In genomic region chrX:66698273-66699204, GRCh38 we compare ENCODE assay signal across 16 cellular contexts. TPM values are rescaled to one million over a fixed set of nuclear protein-coding genes. Genes with fewer than 3 reads are reported as not detected.
DNase-seq lines count a peak whose midpoint lies in the region; ATAC-seq, FAIRE-seq and TF ChIP-seq lines count a peak whose summit lies in the region.
"Had no signal": no experiment of that assay in that cellular context is flagged by ENCODE, and none has a peak within 500 bp of the region (broad histone marks: within the 10 kb centered on the region; RNA-seq: fewer than 3 reads in every experiment).

No MANE protein-coding gene starts in this region.

- no peaks in the 10 kb centered on the region for H3K9me3 Mint-ChIP-seq in activated naive CD4-positive, alpha-beta T cell treated with anti-CD3 and anti-CD28 coated beads, Interleukin-2, amount 50 U/mL, for 72 hours
- H3K9me3 Mint-ChIP-seq in activated naive CD4-positive, alpha-beta T cell treated with anti-CD3 and anti-CD28 coated beads, Interleukin-2, amount 10 ng/mL, durations not matched to agents 7 days and 5 days = no peaks in the 10 kb centered on the region

- no peaks in the 10 kb centered on the region for H3K36me3 Mint-ChIP-seq in activated naive CD4-positive, alpha-beta T cell treated with anti-CD3 and anti-CD28 coated beads, Interleukin-2, amount 50 U/mL, for 72 hours
- no peaks in the 10 kb centered on the region for H3K36me3 Mint-ChIP-seq in activated naive CD4-positive, alpha-beta T cell treated with anti-CD3 and anti-CD28 coated beads, Interleukin-2, amount 10 ng/mL, durations not matched to agents 7 days and 5 days

- no peak for TF ChIP-seq RAD21 in GM12878 (IDR thresholded peaks at IDR 0.05; ENCODE audit: insufficient read depth, low read depth, low read length)

- intact Hi-C loops in GM12878 (cut with micrococcal nuclease; ENCODE audit: unreplicated experiment) = no loop called here

- H3K27me3 ChIP-seq in GM12878 (replicated peaks in 1 of 2; ENCODE audit: control insufficient read depth in 2 of 2, insufficient read depth in 2 of 2, low read length in 1 of 2) = no peaks in the 10 kb centered on the region
- no peaks in the 10 kb centered on the region for H3K27me3 ChIP-seq in SJCRH30

- POLR2A ChIA-PET in GM12878 (lab: Charles Lee) = interaction anchor here (0.6 kb wide), 1 partner anchor 99 kb away, joined by 3 read pairs; no protein-coding TSS in a partner anchor

- no peak overlapping the region for H3K4me2 ChIP-seq in GM12878 (ENCODE audit: control insufficient read depth, insufficient read depth)

- WGBS in GM12878 (ENCODE audit: insufficient coverage, insufficient replicate concordance, low lambda C conversion rate, missing lambda C conversion rate) = 0% methylated on average over 1 of the region's 1 CpG

- H3K4me3 Mint-ChIP-seq in activated naive CD4-positive, alpha-beta T cell treated with anti-CD3 and anti-CD28 coated beads, Interleukin-2, amount 10 ng/mL, durations not matched to agents 7 days and 5 days = no peak overlapping the region
- H3K4me3 Mint-ChIP-seq: B cell; CD4-positive, alpha-beta T cell; H9 had no signal

- in situ Hi-C loops in GM12878 (cut with MboI) = no loop called here

- ATAC-seq in activated naive CD4-positive, alpha-beta T cell treated with anti-CD3 and anti-CD28 coated beads, Interleukin-2, amount 50 U/mL, for 72 hours = peak; percentile 49 to 77
- ATAC-seq in GM21619 (IDR thresholded peaks at IDR 0.05; ENCODE audit: unreplicated experiment) (peak; percentile 48), GM12878 (peak; percentile 44)

- H3K4me3 ChIP-seq in GM12878 (no peak overlapping the region), SJCRH30 (no peak overlapping the region)

- no peak for TF ChIP-seq CTCF in GM12878 (IDR thresholded peaks at IDR 0.05 in 2 of 3, conservative IDR thresholded peaks at IDR 0.05 in 1 of 3; ENCODE audit: control insufficient read depth in 2 of 3, extremely low read depth in 1 of 3, insufficient read depth in 1 of 3, low read depth in 3 of 3, low read length in 3 of 3)

- SMC1A ChIA-PET in GM12878 (lab: Charles Lee; ENCODE audit: uncharacterized antibody, unreplicated experiment) = no interaction called here

- H3K79me2 ChIP-seq in GM12878 (ENCODE audit: control insufficient read depth, insufficient read depth, low read length) = no peaks in the 10 kb centered on the region

- H3K4me1 Mint-ChIP-seq in activated naive CD4-positive, alpha-beta T cell treated with anti-CD3 and anti-CD28 coated beads, Interleukin-2, amount 10 ng/mL, durations not matched to agents 7 days and 5 days = no peaks in the 10 kb centered on the region
- H3K4me1 Mint-ChIP-seq: B cell, H9 had no signal

- H3K27ac ChIP-seq in GM12878 (ENCODE audit: control insufficient read depth, insufficient read depth) (no peak overlapping the region), SJCRH30 (no peak overlapping the region)
- H3K27ac ChIP-seq: HL-60 had no signal

- no peaks in the 10 kb centered on the region for H4K20me1 ChIP-seq in GM12878 (ENCODE audit: control insufficient read depth, insufficient read depth)

- no peak overlapping the region for H3K27ac Mint-ChIP-seq in activated naive CD4-positive, alpha-beta T cell treated with anti-CD3 and anti-CD28 coated beads, Interleukin-2, amount 50 U/mL, for 72 hours
- H3K27ac Mint-ChIP-seq in activated naive CD4-positive, alpha-beta T cell treated with anti-CD3 and anti-CD28 coated beads, Interleukin-2, amount 10 ng/mL, durations not matched to agents 7 days and 5 days = no peak overlapping the region
- H3K27ac Mint-ChIP-seq: B cell; CD4-positive, alpha-beta T cell; H9 had no signal

- RAD21 ChIA-PET in GM12878 (lab: Charles Lee; ENCODE audit: unreplicated experiment) = no interaction called here

- H3K9me3 ChIP-seq in GM12878 (replicated peaks; ENCODE audit: control insufficient read depth, insufficient read depth, low read length) = no peaks in the 10 kb centered on the region
- H3K9me3 ChIP-seq in SJCRH30 (replicated peaks) = no peaks in the 10 kb centered on the region

- H3K4me1 ChIP-seq in GM12878 (ENCODE audit: control insufficient read depth, insufficient read depth, low read length) = no peaks in the 10 kb centered on the region
- no peaks in the 10 kb centered on the region for H3K4me1 ChIP-seq in SJCRH30

- H3K27me3 Mint-ChIP-seq in activated naive CD4-positive, alpha-beta T cell treated with anti-CD3 and anti-CD28 coated beads, Interleukin-2, amount 10 ng/mL, durations not matched to agents 7 days and 5 days = no peaks in the 10 kb centered on the region
- H3K27me3 Mint-ChIP-seq: B cell had no signal

- no peak for TF ChIP-seq POLR2A in GM12878 (IDR thresholded peaks at IDR 0.05; ENCODE audit: low read depth, low read length)

- H2AFZ ChIP-seq in GM12878 (ENCODE audit: control insufficient read depth, low read depth, low read length) = no peak overlapping the region

- no peaks in the 10 kb centered on the region for H3K36me3 ChIP-seq in GM12878 (ENCODE audit: control insufficient read depth in 2 of 2, insufficient read depth in 2 of 2, low read length in 1 of 2)
- H3K36me3 ChIP-seq in SJCRH30 = no peaks in the 10 kb centered on the region

- no peak for FAIRE-seq in GM12878 (lab: Jason Lieb, UNC)
- FAIRE-seq: A204.1 had no signal

- CTCF ChIA-PET in activated naive CD4-positive, alpha-beta T cell treated with anti-CD3 and anti-CD28 coated beads, Interleukin-2, amount 10 ng/mL, durations not matched to agents 7 days and 5 days (lab: Charles Lee) = no interaction called here
- CTCF ChIA-PET in GM12878 (lab: Yijun Ruan, JAX) = no interaction called here

- DNase-seq in activated naive CD4-positive, alpha-beta T cell treated with anti-CD3 and anti-CD28 coated beads, Interleukin-2, amount 50 U/mL, for 72 hours (ENCODE audit: low spot score in 2 of 2) = no peak
- no peak for DNase-seq in activated naive CD4-positive, alpha-beta T cell treated with anti-CD3 and anti-CD28 coated beads, Interleukin-2, amount 10 ng/mL, durations not matched to agents 7 days and 5 days
- DNase-seq in GM12878 (ENCODE audit: low read depth, low spot score) (no peak), NCI-H2081 treated with DMSO at 0.1 percent for 48 hours (lab: John Stamatoyannopoulos, UW) (no peak), SJCRH30 (no peak), SHP77 treated with DMSO at 0.1 percent for 48 hours (lab: John Stamatoyannopoulos, UW) (no peak)
- DNase-seq: C1 segment of cervical spinal cord; Calu3; CD4-positive, alpha-beta T cell; DMS 273 treated with DMSO at 0.1 percent for 48 hours; GOT3; H9 had no signal

- no peak overlapping the region for H3K9ac ChIP-seq in GM12878 (ENCODE audit: control insufficient read depth, insufficient read depth, low read length)

- BruUV-seq in GM12878 (replicated peaks; lab: Mats Ljungman, UMichigan) = no TSS peak

- TF ChIP-seq EP300 in GM12878 (IDR thresholded peaks at IDR 0.05; ENCODE audit: borderline replicate concordance in 1 of 2, control insufficient read depth in 1 of 2, low read depth in 2 of 2, low read length in 2 of 2) = no peak

TF ChIP-seq in GM12878, 131 proteins besides CTCF, POLR2A, EP300 and RAD21:
- TF ChIP-seq ZNF274 (IDR thresholded peaks at IDR 0.05; ENCODE audit: insufficient read depth, insufficient read length) (no peak), SMARCA5 (IDR thresholded peaks at IDR 0.05) (no peak), EZH2 (IDR thresholded peaks at IDR 0.05; ENCODE audit: borderline replicate concordance, control insufficient read depth, low read depth, low read length) (no peak), BRCA1 (IDR thresholded peaks at IDR 0.05; ENCODE audit: low read depth, low read length) (no peak), NR2F1 (conservative IDR thresholded peaks at IDR 0.05) (no peak), CREM (IDR thresholded peaks at IDR 0.05; ENCODE audit: low read depth) (no peak)
- TF ChIP-seq, protein P1, sequence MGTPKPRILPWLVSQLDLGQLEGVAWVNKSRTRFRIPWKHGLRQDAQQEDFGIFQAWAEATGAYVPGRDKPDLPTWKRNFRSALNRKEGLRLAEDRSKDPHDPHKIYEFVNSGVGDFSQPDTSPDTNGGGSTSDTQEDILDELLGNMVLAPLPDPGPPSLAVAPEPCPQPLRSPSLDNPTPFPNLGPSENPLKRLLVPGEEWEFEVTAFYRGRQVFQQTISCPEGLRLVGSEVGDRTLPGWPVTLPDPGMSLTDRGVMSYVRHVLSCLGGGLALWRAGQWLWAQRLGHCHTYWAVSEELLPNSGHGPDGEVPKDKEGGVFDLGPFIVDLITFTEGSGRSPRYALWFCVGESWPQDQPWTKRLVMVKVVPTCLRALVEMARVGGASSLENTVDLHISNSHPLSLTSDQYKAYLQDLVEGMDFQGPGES (IDR thresholded peaks at IDR 0.05) = no peak

RNA-seq across cellular contexts. Expression of gene EDA2R, which starts 59.7 kb away (rescaled TPM):
- 1 to 10 TPM; 1.9 to 9.7 TPM for total RNA-seq in activated naive CD4-positive, alpha-beta T cell treated with anti-CD3 and anti-CD28 coated beads, Interleukin-2, amount 50 U/mL, for 72 hours
- total RNA-seq in GM12878 (2013; cell fraction: nucleolus; rRNA removed) = 39.4 and 42.1 TPM in 2 replicates
- total RNA-seq in GM12878 (2014; rRNA removed) (8.7 and 9.3 TPM in 2 replicates), GM12878 (2014; rRNA removed; fragmentation: Illumina TruSeq; extraction: Trizol) (8.1 and 8.7 TPM in 2 replicates), GM12878 (2021) (8.1 and 8.4 TPM in 2 replicates)
- 4.3 TPM for polyA plus RNA-seq in GM12878 (2011; ENCODE audit: low read depth)
- polyA plus RNA-seq in GM12878 (2011; rRNA removed) (33.5 and 35.3 TPM in 2 replicates), GM12878 (2014; fragmentation: Illumina TruSeq; extraction: Trizol) (10.8 and 11.7 TPM in 2 replicates), GM12878 (2014; fragmentation: Nextera tagmentation; extraction: Ambion mirVana) (1 to 10 TPM; 3.3 to 3.5 TPM), GM12878 (2014; rRNA removed) (6.2 and 7.3 TPM in 2 replicates), GM12878 (2016; fragmentation: Nextera tagmentation; extraction: Ambion mirVana) (10 to 100 TPM; 11.4 to 12.1 TPM)
- polyA plus RNA-seq in GM12878 (2011; cell fraction: cytosol; rRNA removed) = 16.2 and 18.1 TPM in 2 replicates
- polyA plus RNA-seq in GM12878 (2011; cell fraction: nucleus; rRNA removed) = 51.1 and 92.8 TPM in 2 replicates
- 5.3 and 6.9 TPM in 2 replicates for polyA plus RNA-seq in GM12878 (2012)
- polyA minus RNA-seq in GM12878 (2011; rRNA and poly(A)+ RNA removed) = 26.8 and 31.5 TPM in 2 replicates
- polyA minus RNA-seq in GM12878 (2011; cell fraction: cytosol; rRNA and poly(A)+ RNA removed) = 4.9 and 7.6 TPM in 2 replicates
- 22.6 and 24.0 TPM in 2 replicates for polyA minus RNA-seq in GM12878 (2011; cell fraction: nucleus; rRNA and poly(A)+ RNA removed)
- total RNA-seq in SJCRH30 (2014; rRNA removed; shearing (Covaris generic)) = 0.34 and 0.38 TPM in 2 replicates
- total RNA-seq: Calu3 had no signal
